Comparison of ENCODE assay signal across 23 cellular contexts in genomic region chr6:15460110-15460727, GRCh38.
DNase-seq lines count a peak whose midpoint lies in the region; ATAC-seq and TF ChIP-seq lines count a peak whose summit lies in the region.
"Had no signal": no experiment of that assay in that cellular context is flagged by ENCODE, and none has a peak within 500 bp of the region (broad histone marks: within the 10 kb centered on the region; RNA-seq: fewer than 3 reads in every experiment).

No MANE protein-coding gene starts in this region.

- no peak overlapping the region for H3K4me3 ChIP-seq in smooth muscle cell
- H3K4me3 ChIP-seq: dorsolateral prefrontal cortex, HAP-1, Peyer's patch had no signal

- H3K27ac ChIP-seq in VCaP, result peak overlapping the region; percentile 69; the same call in 1 of the 2 replicates
- H3K27ac ChIP-seq in smooth muscle cell (ENCODE audit: low read depth), result no peak overlapping the region
- H3K27ac ChIP-seq: KMS-11, Peyer's patch, WERI-Rb-1 had no signal

- no peak overlapping the region for H3K4me3 Mint-ChIP-seq in nephron progenitor cell
- H3K4me3 Mint-ChIP-seq: activated naive CD8-positive, alpha-beta T cell treated with anti-CD3 and anti-CD28 coated beads, Interleukin-2, amount 10 ng/mL, durations not matched to agents 7 days and 5 days had no signal

- peaks cover 100% of the 10 kb centered on the region for H4K20me1 ChIP-seq in smooth muscle cell (ENCODE audit: low read depth)

- DNase-seq in Right ventricle myocardium superior (no peak), cardiac septum (ENCODE audit: low spot score) (no peak), nephron progenitor cell (no peak), SIG-M5 treated with dmso at 0.1 percent for 504 hours (lab: John Stamatoyannopoulos, UW; ENCODE audit: unreplicated experiment) (no peak), SKM-1 treated with dmso at 0.1 percent for 144 hours (lab: John Stamatoyannopoulos, UW; ENCODE audit: unreplicated experiment) (no peak), smooth muscle cell (lab: John Stamatoyannopoulos, UW; ENCODE audit: unreplicated experiment) (no peak)
- DNase-seq: activated effector memory CD4-positive, alpha-beta T cell treated with Interleukin-2 at 50 U/mL for 16 hours; activated naive CD8-positive, alpha-beta T cell treated with anti-CD3 and anti-CD28 coated beads, Interleukin-2, amount 10 ng/mL, durations not matched to agents 7 days and 5 days; C1 segment of cervical spinal cord; Calu3; dorsolateral prefrontal cortex; kidney glomerular epithelial cell; NCI-H1694; NCI-H526; occipital lobe; Peyer's patch; stimulated activated CD4-positive, alpha-beta T cell treated with anti-CD3 and anti-CD28 coated beads, Interleukin-4, amount 100 ng/mL, for 4 hours; T-helper 2 cell; WERI-Rb-1 had no signal

- WGBS in smooth muscle cell (ENCODE audit: low lambda C conversion rate), result 94% methylated on average over 4 of the region's 4 CpGs

- H3K4me1 Mint-ChIP-seq in nephron progenitor cell, result peaks cover 48% of the 10 kb centered on the region

- peaks cover 31% of the 10 kb centered on the region for H3K4me1 ChIP-seq in smooth muscle cell (ENCODE audit: low read depth)

- H3K79me2 ChIP-seq in smooth muscle cell (ENCODE audit: low read depth), result peaks cover 12% of the 10 kb centered on the region

- no peak overlapping the region for H3K4me2 ChIP-seq in smooth muscle cell
- H3K4me2 ChIP-seq: KMS-11 had no signal

- H3F3A ChIP-seq in smooth muscle cell (ENCODE audit: low read depth), result no peaks in the 10 kb centered on the region

- TF ChIP-seq CTCF in VCaP (conservative IDR thresholded peaks at IDR 0.05) (no peak), nephron progenitor cell (IDR thresholded peaks at IDR 0.05) (no peak), smooth muscle cell (IDR thresholded peaks at IDR 0.05; ENCODE audit: borderline replicate concordance, insufficient read depth, poor library complexity, severe bottlenecking) (no peak)

- H3K27ac Mint-ChIP-seq in nephron progenitor cell, result peak overlapping the region; percentile 10
- H3K27ac Mint-ChIP-seq: activated naive CD8-positive, alpha-beta T cell treated with anti-CD3 and anti-CD28 coated beads, Interleukin-2, amount 10 ng/mL, durations not matched to agents 7 days and 5 days had no signal

- no peaks in the 10 kb centered on the region for H3K27me3 ChIP-seq in smooth muscle cell (ENCODE audit: low read depth)
- H3K27me3 ChIP-seq: dorsolateral prefrontal cortex, Peyer's patch had no signal

- peak; percentile 29 for ATAC-seq in Right ventricle myocardium superior (ENCODE audit: poor library complexity)
- ATAC-seq in GM19395 (IDR thresholded peaks at IDR 0.05; ENCODE audit: unreplicated experiment), result no peak

- H3K9me3 ChIP-seq in smooth muscle cell (replicated peaks; ENCODE audit: low read depth), result no peaks in the 10 kb centered on the region
- H3K9me3 ChIP-seq: HAP-1, Peyer's patch had no signal

- no peak overlapping the region for H3K9ac ChIP-seq in smooth muscle cell (ENCODE audit: low read depth)
- H3K9ac ChIP-seq: KMS-11 had no signal

- intact Hi-C loops in Right ventricle myocardium superior (cut with DNase I) (no loop called here), cardiac septum (cut with DNase I) (no loop called here)

- H3K9me3 Mint-ChIP-seq in nephron progenitor cell, result no peaks in the 10 kb centered on the region
- H3K9me3 Mint-ChIP-seq: activated naive CD8-positive, alpha-beta T cell treated with anti-CD3 and anti-CD28 coated beads, Interleukin-2, amount 10 ng/mL, durations not matched to agents 7 days and 5 days had no signal

- no peaks in the 10 kb centered on the region for H3K27me3 Mint-ChIP-seq in nephron progenitor cell (ENCODE audit: low read depth, poor library complexity)
- H3K27me3 Mint-ChIP-seq: activated naive CD8-positive, alpha-beta T cell treated with anti-CD3 and anti-CD28 coated beads, Interleukin-2, amount 10 ng/mL, durations not matched to agents 7 days and 5 days had no signal

- peaks cover 26% of the 10 kb centered on the region for H3K36me3 Mint-ChIP-seq in nephron progenitor cell (ENCODE audit: low read depth)

- no peak overlapping the region for H2AFZ ChIP-seq in smooth muscle cell (ENCODE audit: low read depth)

- no peaks in the 10 kb centered on the region for H3K36me3 ChIP-seq in smooth muscle cell (ENCODE audit: low read depth)
- H3K36me3 ChIP-seq: HAP-1, Peyer's patch, WERI-Rb-1 had no signal
